Comparison of ENCODE assay signal across 8 cellular contexts in the genomic region with DNA sequence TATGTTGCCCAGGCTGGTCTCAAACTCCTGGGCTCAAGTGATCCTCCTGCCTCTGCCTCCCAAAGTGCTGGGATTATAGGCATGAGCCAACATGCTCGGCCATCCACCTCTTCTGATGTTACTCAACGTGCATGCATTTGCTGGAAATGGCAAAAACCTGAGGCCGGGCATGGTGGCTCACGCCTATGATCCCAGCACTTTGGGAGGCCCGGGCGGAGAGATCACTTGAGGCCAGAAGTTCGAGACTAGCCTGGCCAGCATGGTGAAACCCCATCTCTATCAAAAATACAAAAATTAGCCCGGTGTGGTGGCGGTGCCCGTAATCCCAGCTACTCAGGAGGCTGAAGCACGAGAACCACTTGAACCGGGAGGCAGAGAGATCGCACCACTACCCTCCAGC. TPM values are rescaled to one million over a fixed set of nuclear protein-coding genes. Genes with fewer than 3 reads are reported as not detected.
DNase-seq lines count a peak whose midpoint lies in the region; ATAC-seq and TF ChIP-seq lines count a peak whose summit lies in the region.
"Not testable (repeated sequence)": the region's sequence is repeated elsewhere in the genome, so short reads cannot be mapped to it uniquely, and the experiment has no call there.

No MANE protein-coding gene starts in this region.

- not testable (repeated sequence) for H3K4me1 Mint-ChIP-seq in Caco-2 (ENCODE audit: low read depth, unreplicated experiment)
- H3K4me1 Mint-ChIP-seq in activated T-cell treated with anti-CD3 and anti-CD28 coated beads, Interleukin-2, amount 50 U/mL, for 72 hours (ENCODE audit: low read depth), result peaks cover 32% of the 10 kb centered on the region
- H3K4me1 Mint-ChIP-seq in brain, result peaks cover 20% of the 10 kb centered on the region
- peaks cover 0 to 14% of the 10 kb centered on the region in 2 donors for H3K4me1 Mint-ChIP-seq in natural killer cell
- H3K4me1 Mint-ChIP-seq in stimulated activated memory B cell treated with anti-CD40 and anti-IgM and Interleukin-4, amounts not matched to agents 10 μg/mL and 1 μg/mL and 100 μg/mL, for 72 hours, result peaks cover 32% of the 10 kb centered on the region

- not testable (repeated sequence) for BruUV-seq in Caco-2 (replicated peaks; lab: Mats Ljungman, UMichigan)

- DNase-seq in Caco-2; activated T-cell treated with anti-CD3 and anti-CD28 coated beads, Interleukin-2, amount 50 U/mL, for 72 hours; hepatocyte (ENCODE audit: low spot score); natural killer cell: not testable (repeated sequence)

- H3K27ac Mint-ChIP-seq in Caco-2 (ENCODE audit: unreplicated experiment) (peak overlapping the region; percentile 71), natural killer cell (peak overlapping the region in 1 of 2 donors; percentile 84)
- H3K27ac Mint-ChIP-seq in activated T-cell treated with anti-CD3 and anti-CD28 coated beads, Interleukin-2, amount 50 U/mL, for 72 hours, result peak overlapping the region; percentile 50
- H3K27ac Mint-ChIP-seq in brain; stimulated activated memory B cell treated with anti-CD40 and anti-IgM and Interleukin-4, amounts not matched to agents 10 μg/mL and 1 μg/mL and 100 μg/mL, for 72 hours: not testable (repeated sequence)

- not testable (repeated sequence) for H3K4me3 ChIP-seq in Caco-2 (ENCODE audit: low read depth, low read length); hepatocyte

- not testable (repeated sequence) for H2AFZ ChIP-seq in hepatocyte

- POLR2A ChIA-PET in Caco-2 (lab: Charles Lee), result not testable (repeated sequence)

- H3K4me3 Mint-ChIP-seq in Caco-2 (ENCODE audit: unreplicated experiment) (peak overlapping the region; percentile 79), brain (peak overlapping the region in 3 of 5 experiments; percentile 86 to 88 (median 88)), natural killer cell (peak overlapping the region; percentile 87)
- peak overlapping the region; percentile 91 to 93 for H3K4me3 Mint-ChIP-seq in activated T-cell treated with anti-CD3 and anti-CD28 coated beads, Interleukin-2, amount 50 U/mL, for 72 hours
- H3K4me3 Mint-ChIP-seq in stimulated activated memory B cell treated with anti-CD40 and anti-IgM and Interleukin-4, amounts not matched to agents 10 μg/mL and 1 μg/mL and 100 μg/mL, for 72 hours, result peak overlapping the region; percentile 82

- H3K9me2 ChIP-seq in hepatocyte (replicated peaks; ENCODE audit: insufficient read depth), result not testable (repeated sequence)

- 94% methylated on average over 12 of the region's 13 CpGs for WGBS in hepatocyte (ENCODE audit: low lambda C conversion rate, missing lambda C conversion rate)

- H3K27me3 ChIP-seq in Caco-2 (replicated peaks; ENCODE audit: control insufficient read depth, insufficient read depth, low read length); hepatocyte: not testable (repeated sequence)

- intact Hi-C loops in Caco-2 (cut with micrococcal nuclease; ENCODE audit: unreplicated experiment), result not testable (repeated sequence)
- intact Hi-C loops in natural killer cell (cut with micrococcal nuclease), result loop anchor here (5.0 kb wide), 1 partner anchor 86 kb away; a partner anchor contains a TSS

- not testable (repeated sequence) for H3K9me3 Mint-ChIP-seq in Caco-2 (ENCODE audit: unreplicated experiment); activated T-cell treated with anti-CD3 and anti-CD28 coated beads, Interleukin-2, amount 50 U/mL, for 72 hours; brain; natural killer cell; stimulated activated memory B cell treated with anti-CD40 and anti-IgM and Interleukin-4, amounts not matched to agents 10 μg/mL and 1 μg/mL and 100 μg/mL, for 72 hours

- not testable (repeated sequence) for H3K9me3 ChIP-seq in Caco-2; hepatocyte (ENCODE audit: low read depth)

- H3K27me3 Mint-ChIP-seq in Caco-2 (ENCODE audit: insufficient read depth, unreplicated experiment); activated T-cell treated with anti-CD3 and anti-CD28 coated beads, Interleukin-2, amount 50 U/mL, for 72 hours (ENCODE audit: low read depth); brain; natural killer cell (ENCODE audit: low read depth in 2 of 2); stimulated activated memory B cell treated with anti-CD40 and anti-IgM and Interleukin-4, amounts not matched to agents 10 μg/mL and 1 μg/mL and 100 μg/mL, for 72 hours: not testable (repeated sequence)

- H3K27ac ChIP-seq in 22Rv1 (peak overlapping the region; percentile 83; the same call in 1 of the 2 replicates), VCaP (peak overlapping the region; percentile 98), hepatocyte (peak overlapping the region; percentile 92)

- TF ChIP-seq CTCF in 22Rv1 (IDR thresholded peaks at IDR 0.05); Caco-2 (IDR thresholded peaks at IDR 0.05; ENCODE audit: insufficient read depth in 1 of 2, low read depth in 1 of 2, low read length in 1 of 2, severe bottlenecking in 1 of 2, unreplicated experiment in 1 of 2); VCaP (conservative IDR thresholded peaks at IDR 0.05); brain (conservative IDR thresholded peaks at IDR 0.05); hepatocyte (IDR thresholded peaks at IDR 0.05; ENCODE audit: poor library complexity); natural killer cell (IDR thresholded peaks at IDR 0.05): not testable (repeated sequence)

- H4K20me1 ChIP-seq in hepatocyte (ENCODE audit: insufficient read depth, poor library complexity, severe bottlenecking), result peaks cover 17% of the 10 kb centered on the region

- H3K36me3 ChIP-seq in Caco-2 (ENCODE audit: control insufficient read depth, insufficient read depth, low read length); hepatocyte (replicated peaks; ENCODE audit: insufficient read depth, low read depth): not testable (repeated sequence)

- not testable (repeated sequence) for H3K4me1 ChIP-seq in Caco-2
- peaks cover 18% of the 10 kb centered on the region for H3K4me1 ChIP-seq in hepatocyte (ENCODE audit: insufficient read depth)

- peaks cover 27% of the 10 kb centered on the region for H3K79me2 ChIP-seq in hepatocyte

- not testable (repeated sequence) for ATAC-seq in activated T-cell treated with anti-CD3 and anti-CD28 coated beads, Interleukin-2, amount 50 U/mL, for 72 hours (replicated peaks in 1 of 2); natural killer cell; stimulated activated memory B cell treated with anti-CD40 and anti-IgM and Interleukin-4, amounts not matched to agents 10 μg/mL and 1 μg/mL and 100 μg/mL, for 72 hours

- H3K36me3 Mint-ChIP-seq in Caco-2 (ENCODE audit: insufficient read depth, unreplicated experiment); activated T-cell treated with anti-CD3 and anti-CD28 coated beads, Interleukin-2, amount 50 U/mL, for 72 hours (ENCODE audit: insufficient read depth in 2 of 2); brain; natural killer cell; stimulated activated memory B cell treated with anti-CD40 and anti-IgM and Interleukin-4, amounts not matched to agents 10 μg/mL and 1 μg/mL and 100 μg/mL, for 72 hours: not testable (repeated sequence)

- CTCF ChIA-PET in Caco-2 (lab: Charles Lee), result not testable (repeated sequence)

- peak overlapping the region; percentile 98 for H3K4me2 ChIP-seq in hepatocyte

RNA-seq across cellular contexts. Expression of a gene that starts 1.9 kb away (rescaled TPM):
- total RNA-seq in Caco-2 (2022), result 26.9 and 31.0 TPM in 2 replicates
- 10 to 100 TPM; 22.2 to 25.3 TPM for total RNA-seq in activated T-cell treated with anti-CD3 and anti-CD28 coated beads, Interleukin-2, amount 50 U/mL, for 72 hours
- polyA plus RNA-seq in brain (ENCODE audit: insufficient read depth, low read depth, low replicate concordance), result 38.1 TPM
- 20.2 and 21.5 TPM in 2 replicates for total RNA-seq in hepatocyte
- polyA plus RNA-seq in hepatocyte, result 16.3 and 21.9 TPM in 2 replicates
- total RNA-seq in natural killer cell, result 10 to 100 TPM; 19.6 to 27.4 (median 20.9) TPM

RNA-seq across cellular contexts. Expression of a gene that starts 53.8 kb away (rescaled TPM):
- 106 and 115 TPM in 2 replicates for total RNA-seq in Caco-2 (2022)
- 100 to 1,000 TPM; 101 to 102 TPM for total RNA-seq in activated T-cell treated with anti-CD3 and anti-CD28 coated beads, Interleukin-2, amount 50 U/mL, for 72 hours
- 102 TPM for polyA plus RNA-seq in brain (ENCODE audit: insufficient read depth, low read depth, low replicate concordance)
- 108 and 110 TPM in 2 replicates for total RNA-seq in hepatocyte
- polyA plus RNA-seq in hepatocyte, result 102 and 109 TPM in 2 replicates
- total RNA-seq in natural killer cell, result 100 to 1,000 TPM; 134 to 171 (median 163) TPM
